Comparison of ENCODE assay signal across 8 cellular contexts in the genomic region with DNA sequence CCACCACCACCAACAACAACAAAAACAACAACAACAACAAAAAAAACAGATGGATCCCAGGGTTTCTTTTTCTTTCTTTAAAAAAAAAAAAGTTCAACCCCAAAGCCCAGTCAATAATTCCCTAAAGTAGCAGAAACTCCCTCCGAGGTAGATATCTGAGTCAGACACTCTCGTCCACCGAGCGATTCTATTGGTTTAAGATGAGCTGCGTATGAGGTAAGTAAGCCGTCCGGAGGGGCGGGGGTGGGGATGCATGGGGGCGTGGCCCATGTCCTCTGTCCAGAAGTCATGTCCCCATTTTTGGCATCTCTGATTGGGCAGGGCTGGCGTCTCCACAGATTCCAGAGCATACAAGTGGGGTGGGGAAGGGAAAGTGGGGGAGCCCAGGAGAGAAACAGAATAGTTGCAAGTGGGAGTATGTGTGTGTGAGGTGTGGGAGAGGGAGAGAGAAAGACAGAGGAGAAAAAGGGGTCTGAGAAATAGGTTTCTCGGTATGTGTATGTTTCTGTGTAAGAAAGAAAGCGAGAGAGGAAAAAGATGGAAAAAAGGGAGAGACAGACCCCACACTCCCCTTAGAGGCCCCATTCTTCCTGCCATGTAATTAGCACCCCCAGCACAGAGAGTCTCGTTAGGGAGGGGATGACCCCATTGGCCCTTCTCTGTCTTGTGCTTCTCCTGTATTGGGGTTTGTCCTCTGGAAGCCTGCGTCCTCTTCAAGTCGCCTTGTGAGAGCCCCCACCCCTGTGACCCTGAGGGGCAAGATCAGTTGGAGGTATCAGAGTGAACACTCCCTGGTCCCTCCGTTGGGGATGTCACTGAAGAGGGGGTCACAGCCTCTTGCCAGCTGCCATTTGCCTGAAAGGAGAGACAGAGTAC. TPM values are rescaled to one million over a fixed set of nuclear protein-coding genes. Genes with fewer than 3 reads are reported as not detected.
A peak's percentile ranks its signal among the peaks of the same experiment; 100 is the strongest.
DNase-seq lines count a peak whose midpoint lies in the region; FAIRE-seq and TF ChIP-seq lines count a peak whose summit lies in the region.
"Not testable (repeated sequence)": the region's sequence is repeated elsewhere in the genome, so short reads cannot be mapped to it uniquely, and the experiment has no call there.

No MANE protein-coding gene starts in this region.

- H3K79me1 ChIP-seq in H9 (ENCODE audit: insufficient read depth, low read depth, low read length, poor library complexity, severe bottlenecking): not testable (repeated sequence)

- not testable (repeated sequence) for H3K4me2 ChIP-seq in H9 (ENCODE audit: insufficient read depth, insufficient read length, low read length)

- H3K14ac ChIP-seq in H9 (ENCODE audit: insufficient read depth, low read length): not testable (repeated sequence)

- H2BK120ac ChIP-seq in H9 (ENCODE audit: low read depth, low read length, poor library complexity, severe bottlenecking): not testable (repeated sequence)

- H3K27ac Mint-ChIP-seq in H9 (peak overlapping the region; percentile 32 to 90 (median 90); a peak in 5 of 7 replicates), glutamatergic neuron (ENCODE audit: unreplicated experiment) (peak overlapping the region; percentile 52)
- peak overlapping the region; percentile 91 for H3K27ac Mint-ChIP-seq in activated CD4-positive, alpha-beta memory T cell treated with anti-CD3 and anti-CD28 coated beads, Interleukin-2, amount 10 ng/mL, durations not matched to agents 7 days and 5 days

- H2BK12ac ChIP-seq in H9 (ENCODE audit: insufficient read length, low read depth, low read length): not testable (repeated sequence)

- H3K9ac ChIP-seq in H9 (ENCODE audit: extremely low read depth, insufficient read length, low read length): not testable (repeated sequence)

- H3K18ac ChIP-seq in H9 (ENCODE audit: insufficient read length, low read depth, low read length): not testable (repeated sequence)

- not testable (repeated sequence) for H4K20me1 ChIP-seq in H9 (ENCODE audit: control insufficient read depth, insufficient read depth, insufficient read length)

- H3K56ac ChIP-seq in H9 (ENCODE audit: insufficient read length, low read depth, low read length): not testable (repeated sequence)

- FAIRE-seq in RCC 7860 (lab: Jason Lieb, UNC) (peak; percentile 64), bronchial epithelial cell (lab: Jason Lieb, UNC) (peak; percentile 36)

- not testable (repeated sequence) for H2BK20ac ChIP-seq in H9 (ENCODE audit: low read depth, low read length, poor library complexity, severe bottlenecking)

- not testable (repeated sequence) for H4K5ac ChIP-seq in H9 (ENCODE audit: insufficient read length, low read depth, low read length)

- not testable (repeated sequence) for H4K8ac ChIP-seq in H9 (replicated peaks; ENCODE audit: insufficient read length, low read depth, low read length)

- POLR2A ChIA-PET in AG04450 (lab: Yijun Ruan, JAX): not testable (repeated sequence)
- POLR2A ChIA-PET in activated CD4-positive, alpha-beta memory T cell treated with anti-CD3 and anti-CD28 coated beads, Interleukin-2, amount 10 ng/mL, durations not matched to agents 7 days and 5 days (lab: Charles Lee): interaction anchor here (10.5 kb wide), 1 partner anchor 6 kb away, joined by 155 read pairs; a partner anchor contains a TSS

- TF ChIP-seq CTCF in AG04450 (IDR thresholded peaks at IDR 0.05; ENCODE audit: low read depth, low read length); H9 (conservative IDR thresholded peaks at IDR 0.05); bronchial epithelial cell (IDR thresholded peaks at IDR 0.05; ENCODE audit: insufficient read depth, low read length, severe bottlenecking); glutamatergic neuron (IDR thresholded peaks at IDR 0.05; ENCODE audit: partially characterized antibody, unreplicated experiment): not testable (repeated sequence)

- not testable (repeated sequence) for H2BK5ac ChIP-seq in H9 (ENCODE audit: insufficient read length, low read length)

- H2AK5ac ChIP-seq in H9 (ENCODE audit: insufficient read length, low read length): not testable (repeated sequence)

- not testable (repeated sequence) for H3K4ac ChIP-seq in H9 (ENCODE audit: low read depth, low read length)

- H2BK15ac ChIP-seq in H9 (ENCODE audit: low read depth, low read length): not testable (repeated sequence)

- no CpG with 5 or more reads among the region's 16 CpGs for WGBS in H9 (ENCODE audit: extremely low coverage, insufficient read length, low lambda C conversion rate)

- not testable (repeated sequence) for H3K27me3 Mint-ChIP-seq in H9 (ENCODE audit: low read depth); activated CD4-positive, alpha-beta memory T cell treated with anti-CD3 and anti-CD28 coated beads, Interleukin-2, amount 10 ng/mL, durations not matched to agents 7 days and 5 days; glutamatergic neuron (ENCODE audit: unreplicated experiment)

- peak overlapping the region; percentile 33 to 56; a peak in 3 of 5 replicates for H3K4me3 Mint-ChIP-seq in H9
- H3K4me3 Mint-ChIP-seq in activated CD4-positive, alpha-beta memory T cell treated with anti-CD3 and anti-CD28 coated beads, Interleukin-2, amount 10 ng/mL, durations not matched to agents 7 days and 5 days: peak overlapping the region; percentile 28
- peak overlapping the region; percentile 25 for H3K4me3 Mint-ChIP-seq in glutamatergic neuron (ENCODE audit: unreplicated experiment)

- CTCF ChIA-PET in AG04450 (lab: Charles Lee): interaction anchor here (2.1 kb wide), 1 partner anchor 10 kb away, joined by 17 read pairs; no protein-coding TSS in a partner anchor
- CTCF ChIA-PET in activated CD4-positive, alpha-beta memory T cell treated with anti-CD3 and anti-CD28 coated beads, Interleukin-2, amount 10 ng/mL, durations not matched to agents 7 days and 5 days (lab: Charles Lee): not testable (repeated sequence)

- peaks cover 18 to 67% (median 53%) of the 10 kb centered on the region in 3 experiments; a peak in 6 of 7 replicates for H3K36me3 Mint-ChIP-seq in H9 (ENCODE audit: insufficient read depth in 1 of 3, low read depth in 3 of 3)
- peaks cover 70% of the 10 kb centered on the region for H3K36me3 Mint-ChIP-seq in activated CD4-positive, alpha-beta memory T cell treated with anti-CD3 and anti-CD28 coated beads, Interleukin-2, amount 10 ng/mL, durations not matched to agents 7 days and 5 days (ENCODE audit: low read depth)
- H3K36me3 Mint-ChIP-seq in glutamatergic neuron (ENCODE audit: unreplicated experiment): not testable (repeated sequence)

- not testable (repeated sequence) for H4K91ac ChIP-seq in H9 (ENCODE audit: insufficient read length, low read depth, low read length)

- not testable (repeated sequence) for H3K23me2 ChIP-seq in H9 (ENCODE audit: insufficient read length, low read depth, low read length, poor library complexity, severe bottlenecking)

- H2AFZ ChIP-seq in H9 (ENCODE audit: low read length): not testable (repeated sequence)

- H3K79me2 ChIP-seq in H9 (ENCODE audit: insufficient read depth, low read length): not testable (repeated sequence)

- H3K4me1 Mint-ChIP-seq in H9 (peaks cover 20 to 35% of the 10 kb centered on the region in 2 experiments), glutamatergic neuron (ENCODE audit: low read depth, unreplicated experiment) (peaks cover 13% of the 10 kb centered on the region)
- H3K4me1 Mint-ChIP-seq in activated CD4-positive, alpha-beta memory T cell treated with anti-CD3 and anti-CD28 coated beads, Interleukin-2, amount 10 ng/mL, durations not matched to agents 7 days and 5 days: peaks cover 41% of the 10 kb centered on the region

- H3K9me3 Mint-ChIP-seq in H9; activated CD4-positive, alpha-beta memory T cell treated with anti-CD3 and anti-CD28 coated beads, Interleukin-2, amount 10 ng/mL, durations not matched to agents 7 days and 5 days; glutamatergic neuron (ENCODE audit: unreplicated experiment): not testable (repeated sequence)

- H3K27me3 ChIP-seq in AG04450 (ENCODE audit: control insufficient read depth, insufficient read depth, low read length); H9 (ENCODE audit: insufficient read depth, low read length); bronchial epithelial cell (ENCODE audit: control insufficient read depth, insufficient read depth, low read length): not testable (repeated sequence)

- peak overlapping the region; percentile 31 for H3K27ac ChIP-seq in AG04450 (ENCODE audit: low read depth, low read length)
- not testable (repeated sequence) for H3K27ac ChIP-seq in H9 (ENCODE audit: insufficient read length, low read depth, low read length)

- H3K23ac ChIP-seq in H9 (ENCODE audit: insufficient read length, low read depth, low read length): not testable (repeated sequence)

- H3K4me3 ChIP-seq in AG04450 (ENCODE audit: low read depth, low read length); bronchial epithelial cell (ENCODE audit: low read depth, low read length): not testable (repeated sequence)

- not testable (repeated sequence) for H3K4me1 ChIP-seq in H9 (ENCODE audit: insufficient read depth, low read length)

- peaks cover 18% of the 10 kb centered on the region for H3K36me3 ChIP-seq in bronchial epithelial cell (ENCODE audit: control insufficient read depth, insufficient read depth, low read length)

- H3T11ph ChIP-seq in H9 (ENCODE audit: low read length): not testable (repeated sequence)

- not testable (repeated sequence) for H3K9me3 ChIP-seq in AG04450 (ENCODE audit: control insufficient read depth, insufficient read depth, low read length); H9 (ENCODE audit: control insufficient read depth, low read depth, low read length)

- DNase-seq in AG04450 (ENCODE audit: low read depth, low spot score) (peak; percentile 67), H9 (peak; percentile 88), RCC 7860 (ENCODE audit: low spot score) (peak; percentile 57), bronchial epithelial cell (ENCODE audit: low read depth) (peak; percentile 81), glutamatergic neuron (peak; percentile 44), myocyte (ENCODE audit: low read depth) (peak; percentile 91)
- DNase-seq in activated CD4-positive, alpha-beta memory T cell treated with anti-CD3 and anti-CD28 coated beads, Interleukin-2, amount 10 ng/mL, durations not matched to agents 7 days and 5 days: peak; percentile 73
- DNase-seq in stimulated activated CD4-positive, alpha-beta T cell treated with anti-CD3 and anti-CD28 coated beads, Interleukin-2, amount 100 ng/mL, for 4 hours (ENCODE audit: low read depth): peak; percentile 46

RNA-seq across cellular contexts. Expression of a gene that starts 1.8 kb away (rescaled TPM):
- 2.4 and 2.6 TPM in 2 replicates for polyA plus RNA-seq in AG04450 (2011; rRNA removed)
- 1.0 TPM in 2 replicates for polyA minus RNA-seq in AG04450 (2011; rRNA and poly(A)+ RNA removed)
- total RNA-seq in H9 (2021) (14.3 and 17.8 TPM in 2 replicates), bronchial epithelial cell (0.26 TPM in 2 replicates), glutamatergic neuron (ENCODE audit: unreplicated experiment) (13.2 TPM), myocyte (0.86 and 0.88 TPM in 2 replicates)
- total RNA-seq in activated CD4-positive, alpha-beta memory T cell treated with anti-CD3 and anti-CD28 coated beads, Interleukin-2, amount 10 ng/mL, durations not matched to agents 7 days and 5 days: 10 to 100 TPM; 27.6 to 29.4 TPM
- polyA plus RNA-seq in myocyte (2012): 2.9 TPM

RNA-seq across cellular contexts. Expression of a gene that starts 4.1 kb away (rescaled TPM):
- 56.5 and 59.2 TPM in 2 replicates for polyA plus RNA-seq in AG04450 (2011; rRNA removed)
- 49.9 and 59.5 TPM in 2 replicates for polyA minus RNA-seq in AG04450 (2011; rRNA and poly(A)+ RNA removed)
- total RNA-seq in H9 (2021) (174 and 176 TPM in 2 replicates), bronchial epithelial cell (16.3 and 19.3 TPM in 2 replicates), glutamatergic neuron (ENCODE audit: unreplicated experiment) (105 TPM), myocyte (25.1 and 29.0 TPM in 2 replicates)
- total RNA-seq in activated CD4-positive, alpha-beta memory T cell treated with anti-CD3 and anti-CD28 coated beads, Interleukin-2, amount 10 ng/mL, durations not matched to agents 7 days and 5 days: 10 to 100 TPM; 69.4 to 73.1 TPM
- polyA plus RNA-seq in myocyte (2012): 45.6 TPM

RNA-seq across cellular contexts. Expression of a gene that starts 6.6 kb away (rescaled TPM):
- polyA plus RNA-seq in AG04450 (2011; rRNA removed): 4.7 and 6.0 TPM in 2 replicates
- 3.4 and 3.6 TPM in 2 replicates for polyA minus RNA-seq in AG04450 (2011; rRNA and poly(A)+ RNA removed)
- total RNA-seq in H9 (2021): 11.8 and 12.0 TPM in 2 replicates
- 100 to 1,000 TPM; 287 to 289 TPM for total RNA-seq in activated CD4-positive, alpha-beta memory T cell treated with anti-CD3 and anti-CD28 coated beads, Interleukin-2, amount 10 ng/mL, durations not matched to agents 7 days and 5 days
- total RNA-seq in bronchial epithelial cell: 0.64 and 0.79 TPM in 2 replicates
- 3.2 TPM for total RNA-seq in glutamatergic neuron (ENCODE audit: unreplicated experiment)
- 0.27 TPM in 1 of 2 replicates, not detected in the other for total RNA-seq in myocyte
- polyA plus RNA-seq in myocyte (2012): 0.79 TPM

RNA-seq across cellular contexts. Expression of a gene that starts 7.7 kb away (rescaled TPM):
- polyA plus RNA-seq in AG04450 (2011; rRNA removed): 33.3 TPM in 2 replicates
- polyA minus RNA-seq in AG04450 (2011; rRNA and poly(A)+ RNA removed): 16.0 and 16.9 TPM in 2 replicates
- total RNA-seq in H9 (2021) (116 and 126 TPM in 2 replicates), bronchial epithelial cell (29.2 and 50.5 TPM in 2 replicates), glutamatergic neuron (ENCODE audit: unreplicated experiment) (103 TPM), myocyte (70.9 and 78.1 TPM in 2 replicates)
- total RNA-seq in activated CD4-positive, alpha-beta memory T cell treated with anti-CD3 and anti-CD28 coated beads, Interleukin-2, amount 10 ng/mL, durations not matched to agents 7 days and 5 days: 10 to 100 TPM; 44.0 to 45.4 TPM
- 87.1 TPM for polyA plus RNA-seq in myocyte (2012)

RNA-seq across cellular contexts. Expression of a gene that starts 10.0 kb away (rescaled TPM):
- polyA plus RNA-seq in AG04450 (2011; rRNA removed): 97.1 and 116 TPM in 2 replicates
- polyA minus RNA-seq in AG04450 (2011; rRNA and poly(A)+ RNA removed): 175 and 217 TPM in 2 replicates
- total RNA-seq in H9 (2021): 88.8 and 89.5 TPM in 2 replicates
- total RNA-seq in activated CD4-positive, alpha-beta memory T cell treated with anti-CD3 and anti-CD28 coated beads, Interleukin-2, amount 10 ng/mL, durations not matched to agents 7 days and 5 days: 10 to 100 TPM; 42.7 to 43.1 TPM
- 5.8 and 9.0 TPM in 2 replicates for total RNA-seq in bronchial epithelial cell
- total RNA-seq in glutamatergic neuron (ENCODE audit: unreplicated experiment): 136 TPM
- total RNA-seq in myocyte: 68.2 and 79.2 TPM in 2 replicates
- polyA plus RNA-seq in myocyte (2012): 93.8 TPM

Comparison
In these comparisons a context has a peak if more than half of its experiments do, and no peak if none do; other contexts are left out.
1. RNA of a gene that starts 6.6 kb away (total RNA-seq): 287 to 289 TPM in activated CD4-positive, alpha-beta memory T cell treated with anti-CD3 and anti-CD28 coated beads, Interleukin-2, amount 10 ng/mL, durations not matched to agents 7 days and 5 days; 11.8 to 12.0 TPM in H9, 3.2 TPM in glutamatergic neuron (single experiment), 0.64 to 0.79 TPM in bronchial epithelial cell and 0.27 TPM in myocyte; every median in the first group is over 10 times any median in the second.
2. Peak in every context shown above with its lines, with median percentiles within 50 percentile points of each other: DNase-seq, H3K27ac Mint-ChIP-seq and H3K4me3 Mint-ChIP-seq.